ENCODE assay signal across 6 cellular contexts in genomic region chr12:98042668-98043067, GRCh38.
"Had no signal": no experiment of that assay in that cellular context is flagged by ENCODE, and none has a peak within 500 bp of the region (broad histone marks: within the 10 kb centered on the region; RNA-seq: fewer than 3 reads in every experiment).

No MANE protein-coding gene starts in this region.

- H3K4me3 ChIP-seq: K562 had no signal

- DNase-seq: IMR-90, KBM-7, KG1 had no signal

- ATAC-seq: HepG2, K562 had no signal

- H3K27ac ChIP-seq: HL-60 had no signal
